19 cellular contexts compared by ENCODE assay signal in genomic region chr5:34666392-34667080, GRCh38. TPM values are rescaled to one million over a fixed set of nuclear protein-coding genes. Genes with fewer than 3 reads are reported as not detected.
DNase-seq lines count a peak whose midpoint lies in the region; TF ChIP-seq lines count a peak whose summit lies in the region.
"Had no signal": no experiment of that assay in that cellular context is flagged by ENCODE, and none has a peak within 500 bp of the region (broad histone marks: within the 10 kb centered on the region; RNA-seq: fewer than 3 reads in every experiment).

No MANE protein-coding gene starts in this region.

- H3K4me3 Mint-ChIP-seq in chondrocyte (ENCODE audit: unreplicated experiment): no peak overlapping the region
- H3K4me3 Mint-ChIP-seq: CD8-positive, alpha-beta memory T cell had no signal

- H3K9ac ChIP-seq in mesenchymal stem cell (ENCODE audit: low read length) (peak overlapping the region; percentile 46), neuronal stem cell (ENCODE audit: low read depth, low read length, poor library complexity) (no peak overlapping the region)
- H3K9ac ChIP-seq: BLaER1 had no signal

- H2BK5ac ChIP-seq in mesenchymal stem cell (ENCODE audit: low read depth, low read length, poor library complexity, severe bottlenecking) (no peak overlapping the region), neuronal stem cell (ENCODE audit: low read length) (no peak overlapping the region)

- WGBS in mesenchymal stem cell: 96% methylated on average over 8 of the region's 8 CpGs
- WGBS in neuronal stem cell (ENCODE audit: extremely low coverage in 2 of 2, insufficient read length in 2 of 2, insufficient replicate concordance in 1 of 2), 2 donors: no CpG with 5 or more reads among the region's 8 CpGs

- H3K4me1 ChIP-seq in cardiac muscle cell (ENCODE audit: low read depth) (peaks cover 9% of the 10 kb centered on the region), right atrium auricular region (peaks cover 0 to 4% of the 10 kb centered on the region in 2 donors), mesenchymal stem cell (ENCODE audit: control insufficient read depth, insufficient read depth, low read depth, low read length) (peaks cover 21% of the 10 kb centered on the region), neuronal stem cell (ENCODE audit: control insufficient read depth in 2 of 2, insufficient read depth in 1 of 2, low read depth in 1 of 2, low read length in 2 of 2) (peaks cover 0 to 11% of the 10 kb centered on the region in 2 donors)
- H3K4me1 ChIP-seq: BLaER1 had no signal

- H3K9me3 ChIP-seq in cardiac muscle cell (ENCODE audit: low read depth) (no peaks in the 10 kb centered on the region), right atrium auricular region (no peaks in the 10 kb centered on the region), mesenchymal stem cell (ENCODE audit: control insufficient read depth, low read length) (no peaks in the 10 kb centered on the region), neuronal stem cell (replicated peaks in 1 of 2; ENCODE audit: control insufficient read depth in 2 of 2, insufficient read depth in 1 of 2, low read depth in 1 of 2, low read length in 2 of 2) (peaks cover 0 to 11% of the 10 kb centered on the region in 2 donors)

- peaks cover 40% of the 10 kb centered on the region for H3K4me1 Mint-ChIP-seq in chondrocyte (ENCODE audit: low read depth)
- H3K4me1 Mint-ChIP-seq: CD8-positive, alpha-beta memory T cell had no signal

- H2AFZ ChIP-seq in mesenchymal stem cell (ENCODE audit: low read depth, low read length) (no peak overlapping the region), neuronal stem cell (ENCODE audit: low read length) (no peak overlapping the region)
- H2AFZ ChIP-seq: PC-9 had no signal

- peak overlapping the region; percentile 70 for H3K27ac Mint-ChIP-seq in chondrocyte (ENCODE audit: unreplicated experiment)
- H3K27ac Mint-ChIP-seq: CD8-positive, alpha-beta memory T cell had no signal

- no peaks in the 10 kb centered on the region for H3K27me3 Mint-ChIP-seq in chondrocyte (ENCODE audit: low read depth)

- no peaks in the 10 kb centered on the region for H3K79me1 ChIP-seq in mesenchymal stem cell (replicated peaks; ENCODE audit: low read length, poor library complexity, severe bottlenecking)
- H3K79me1 ChIP-seq in neuronal stem cell (ENCODE audit: low read depth, low read length): peaks cover 5% of the 10 kb centered on the region

- H3K18ac ChIP-seq in mesenchymal stem cell (ENCODE audit: low read depth in 1 of 2, low read length in 2 of 2) (peak overlapping the region in 1 of 2 experiments; percentile 25), neuronal stem cell (ENCODE audit: low read length) (no peak overlapping the region)

- H2BK120ac ChIP-seq in mesenchymal stem cell (ENCODE audit: low read depth, low read length): no peak overlapping the region
- no peak overlapping the region for H2BK120ac ChIP-seq in neuronal stem cell (ENCODE audit: low read depth, low read length)

- H3K27me3 ChIP-seq in cardiac muscle cell (no peaks in the 10 kb centered on the region), right atrium auricular region (no peaks in the 10 kb centered on the region), mesenchymal stem cell (ENCODE audit: control insufficient read depth in 1 of 2, insufficient read depth in 1 of 2, low read length in 2 of 2) (no peaks in the 10 kb centered on the region), neuronal stem cell (ENCODE audit: control insufficient read depth in 3 of 3, insufficient read depth in 3 of 3, low read depth in 1 of 3, low read length in 3 of 3) (no peaks in the 10 kb centered on the region)
- H3K27me3 ChIP-seq: BLaER1 had no signal

- H2BK12ac ChIP-seq in mesenchymal stem cell (ENCODE audit: low read length in 2 of 2) (no peak overlapping the region), neuronal stem cell (ENCODE audit: low read length) (no peak overlapping the region)

- H3K36me3 ChIP-seq in cardiac muscle cell (no peaks in the 10 kb centered on the region), right atrium auricular region (no peaks in the 10 kb centered on the region), mesenchymal stem cell (ENCODE audit: control insufficient read depth in 1 of 2, insufficient read depth in 2 of 2, low read depth in 1 of 2, low read length in 2 of 2) (peaks cover 32 to 61% of the 10 kb centered on the region in 2 experiments), neuronal stem cell (replicated peaks in 1 of 2; ENCODE audit: control insufficient read depth in 2 of 2, insufficient read depth in 2 of 2, low read length in 2 of 2) (peaks cover 2 to 51% of the 10 kb centered on the region in 2 donors)

- H4K91ac ChIP-seq in mesenchymal stem cell (ENCODE audit: low read length) (no peak overlapping the region), neuronal stem cell (ENCODE audit: low read depth, low read length, poor library complexity) (no peak overlapping the region)

- H2BK15ac ChIP-seq in mesenchymal stem cell (ENCODE audit: low read depth, poor library complexity, severe bottlenecking) (peak overlapping the region; percentile 65), neuronal stem cell (ENCODE audit: low read length) (no peak overlapping the region)

- H3K27ac ChIP-seq in cardiac muscle cell (peak overlapping the region; percentile 46), right atrium auricular region (no peak overlapping the region), mesenchymal stem cell (ENCODE audit: low read length, poor library complexity, severe bottlenecking) (peak overlapping the region; percentile 23), neuronal stem cell (replicated peaks; ENCODE audit: low read length) (no peak overlapping the region)
- H3K27ac ChIP-seq: BLaER1, PC-9 had no signal

- H3K4ac ChIP-seq in mesenchymal stem cell (ENCODE audit: low read depth in 1 of 2, low read length in 2 of 2) (no peak overlapping the region), neuronal stem cell (ENCODE audit: low read length) (no peak overlapping the region)

- H3K14ac ChIP-seq in mesenchymal stem cell (ENCODE audit: low read length in 2 of 2): no peak overlapping the region
- no peak overlapping the region for H3K14ac ChIP-seq in neuronal stem cell (ENCODE audit: low read length)

- H4K8ac ChIP-seq in mesenchymal stem cell (ENCODE audit: low read length): no peak overlapping the region
- no peak overlapping the region for H4K8ac ChIP-seq in neuronal stem cell (ENCODE audit: low read depth, low read length)

- H3K9me3 Mint-ChIP-seq in chondrocyte (ENCODE audit: low read depth): no peaks in the 10 kb centered on the region

- peaks cover 7% of the 10 kb centered on the region for H3K36me3 Mint-ChIP-seq in chondrocyte (ENCODE audit: low read depth)
- H3K36me3 Mint-ChIP-seq: CD8-positive, alpha-beta memory T cell had no signal

- H2AK5ac ChIP-seq in mesenchymal stem cell (ENCODE audit: low read length, severe bottlenecking) (peak overlapping the region; percentile 5), neuronal stem cell (ENCODE audit: low read depth, low read length) (no peak overlapping the region)

- no peak overlapping the region for H3K23ac ChIP-seq in mesenchymal stem cell (ENCODE audit: low read length in 2 of 2)
- no peak overlapping the region for H3K23ac ChIP-seq in neuronal stem cell (ENCODE audit: low read depth, low read length, poor library complexity)

- no peak overlapping the region for H3K4me2 ChIP-seq in mesenchymal stem cell (ENCODE audit: low read length, poor library complexity, severe bottlenecking)
- H3K4me2 ChIP-seq in neuronal stem cell (ENCODE audit: insufficient read depth, low read length, poor library complexity, severe bottlenecking): no peak overlapping the region
- H3K4me2 ChIP-seq: BLaER1, PC-9 had no signal

- H3K4me3 ChIP-seq in cardiac muscle cell (no peak overlapping the region), right atrium auricular region (no peak overlapping the region), mesenchymal stem cell (ENCODE audit: insufficient read depth in 1 of 2, low read depth in 1 of 2, low read length in 2 of 2) (no peak overlapping the region), neuronal stem cell (ENCODE audit: low read length in 2 of 2) (no peak overlapping the region)
- H3K4me3 ChIP-seq: BLaER1, PC-9 had no signal

- TF ChIP-seq CTCF in cardiac muscle cell (IDR thresholded peaks at IDR 0.05; ENCODE audit: low read depth, low read length) (no peak), right atrium auricular region (IDR thresholded peaks at IDR 0.05) (no peak), chondrocyte (IDR thresholded peaks at IDR 0.05) (no peak)

- DNase-seq in cardiac muscle cell (ENCODE audit: low read depth in 1 of 2, low spot score in 1 of 2) (no peak), right atrium auricular region (ENCODE audit: low spot score) (no peak), chondrocyte (ENCODE audit: low spot score) (no peak), mesenchymal stem cell (no peak), NCI-H524 (lab: John Stamatoyannopoulos, UW) (no peak), neuronal stem cell (ENCODE audit: low spot score) (no peak), SHP77 (lab: John Stamatoyannopoulos, UW) (no peak), HCEC 1CT (no peak)
- DNase-seq: 8988T; CD8-positive, alpha-beta memory T cell; DMS79; Kasumi-1; MM.1S; NCI-H1092 treated with DMSO at 0.1 percent for 48 hours; NCI-H1694; NCI-H446; NCI-H748 treated with DMSO at 0.1 percent for 48 hours; PC-9 had no signal

RNA-seq across cellular contexts. Expression of gene RAI14, which starts 10.4 kb away (rescaled TPM):
- total RNA-seq in cardiac muscle cell (11.6 and 12.8 TPM in 2 replicates), right atrium auricular region (10 to 100 TPM; 14.0 to 21.3 TPM), chondrocyte (177 to 287 TPM (median 260 TPM) in 3 replicates)
- polyA plus RNA-seq in cardiac muscle cell: 9.6 and 13.4 TPM in 2 replicates
- polyA plus RNA-seq in mesenchymal stem cell (2013, experiment 1 of 2): 100 TPM
- 99.7 TPM for polyA plus RNA-seq in mesenchymal stem cell (2013, experiment 2 of 2)
- 53.0 TPM for polyA plus RNA-seq in neuronal stem cell (2013, experiment 1 of 2)
- polyA plus RNA-seq in neuronal stem cell (2013, experiment 2 of 2): 52.8 TPM

Comparison
In these comparisons a context has a peak if more than half of its experiments do, and no peak if none do; other contexts are left out.
1. H3K27ac ChIP-seq: peak in cardiac muscle cell (single experiment) and mesenchymal stem cell (single experiment); none in right atrium auricular region (0 of 2) and neuronal stem cell (single experiment).